ENCODE assay signal across 7 cellular contexts in genomic region chr10:48551796-48552591, GRCh38. TPM values are rescaled to one million over a fixed set of nuclear protein-coding genes. Genes with fewer than 3 reads are reported as not detected.
DNase-seq lines count a peak whose midpoint lies in the region; ATAC-seq and TF ChIP-seq lines count a peak whose summit lies in the region.

No MANE protein-coding gene starts in this region.

- no peak for TF ChIP-seq POLR2A in right lobe of liver (IDR thresholded peaks at IDR 0.05)
- no peak for TF ChIP-seq POLR2A in upper lobe of left lung (IDR thresholded peaks at IDR 0.05)

- H3K4me1 ChIP-seq in PC-9 (replicated peaks; ENCODE audit: insufficient read depth), result no peaks in the 10 kb centered on the region
- no peaks in the 10 kb centered on the region for H3K4me1 ChIP-seq in right lobe of liver
- H3K4me1 ChIP-seq in upper lobe of left lung, result no peaks in the 10 kb centered on the region

- POLR2A ChIA-PET in PC-9 (lab: Charles Lee; ENCODE audit: unreplicated experiment), result no interaction called here

- H3K79me2 ChIP-seq in PC-9 (ENCODE audit: low read depth), result no peaks in the 10 kb centered on the region

- H3K9me2 ChIP-seq in PC-9 (ENCODE audit: insufficient read depth), result no peaks in the 10 kb centered on the region

- no peak overlapping the region for H3K4me2 ChIP-seq in PC-9

- H3K9me3 ChIP-seq in PC-9 (ENCODE audit: insufficient read depth, low read depth) (no peaks in the 10 kb centered on the region), right lobe of liver (no peaks in the 10 kb centered on the region), upper lobe of left lung (no peaks in the 10 kb centered on the region)

- peaks cover 66% of the 10 kb centered on the region for H3K36me3 Mint-ChIP-seq in dendritic cell treated with granulocyte-macrophage colony-stimulating factor and Interleukin-4, amounts not matched to agents 40 ng/mL and 50 ng/mL, for 4 days (ENCODE audit: low read depth)

- peaks cover 29% of the 10 kb centered on the region for H3K4me1 Mint-ChIP-seq in dendritic cell treated with granulocyte-macrophage colony-stimulating factor and Interleukin-4, amounts not matched to agents 40 ng/mL and 50 ng/mL, for 4 days (ENCODE audit: low read depth)

- H4K20me1 ChIP-seq in PC-9 (ENCODE audit: insufficient read depth), result no peaks in the 10 kb centered on the region

- CTCF ChIA-PET in PC-9 (lab: Charles Lee), result interaction anchor here (0.6 to 3.0 kb wide), 5 partner anchors 28 to 975 kb away, joined by 3 to 14 read pairs (median 4); no protein-coding TSS in a partner anchor

- 11% methylated on average over 4 of the region's 7 CpGs for whole genome bisulfite sequencing in right lobe of liver (ENCODE audit: insufficient coverage, low coverage, low lambda C conversion rate, missing lambda C conversion rate)
- 39% methylated on average over 6 to 7 of the region's 7 CpGs for WGBS in upper lobe of left lung, 2 donors

- H3K27me3 Mint-ChIP-seq in dendritic cell treated with granulocyte-macrophage colony-stimulating factor and Interleukin-4, amounts not matched to agents 40 ng/mL and 50 ng/mL, for 4 days, result peaks cover 10% of the 10 kb centered on the region

- H3K4me3 Mint-ChIP-seq in dendritic cell treated with granulocyte-macrophage colony-stimulating factor and Interleukin-4, amounts not matched to agents 40 ng/mL and 50 ng/mL, for 4 days, result no peak overlapping the region

- H3K9me3 Mint-ChIP-seq in dendritic cell treated with granulocyte-macrophage colony-stimulating factor and Interleukin-4, amounts not matched to agents 40 ng/mL and 50 ng/mL, for 4 days, result no peaks in the 10 kb centered on the region

- peak; percentile 89 for TF ChIP-seq CTCF in PC-9 (conservative IDR thresholded peaks at IDR 0.05)
- TF ChIP-seq CTCF in right lobe of liver (IDR thresholded peaks at IDR 0.05), result peak; percentile 58 to 71 (median 62)
- peak in 5 of 6 experiments; percentile 44 to 58 (median 53) for TF ChIP-seq CTCF in upper lobe of left lung (IDR thresholded peaks at IDR 0.05)

- DNase-seq in EL (peak; percentile 54), HuH-7 (ENCODE audit: low spot score) (peak; percentile 32), PC-9 (peak in 1 of 2 experiments; percentile 47), right lobe of liver (no peak), upper lobe of left lung (no peak), NCI-H187 (lab: John Stamatoyannopoulos, UW) (no peak)

- H3K36me3 ChIP-seq in PC-9 (ENCODE audit: low read depth), result no peaks in the 10 kb centered on the region
- no peaks in the 10 kb centered on the region for H3K36me3 ChIP-seq in right lobe of liver
- H3K36me3 ChIP-seq in upper lobe of left lung, result no peaks in the 10 kb centered on the region

- TF ChIP-seq EP300 in upper lobe of left lung (IDR thresholded peaks at IDR 0.05), result no peak

- H3K27ac Mint-ChIP-seq in dendritic cell treated with granulocyte-macrophage colony-stimulating factor and Interleukin-4, amounts not matched to agents 40 ng/mL and 50 ng/mL, for 4 days, result peak overlapping the region; percentile 47

- H2AFZ ChIP-seq in PC-9, result no peak overlapping the region

- H3K4me3 ChIP-seq in PC-9 (no peak overlapping the region), right lobe of liver (no peak overlapping the region), upper lobe of left lung (no peak overlapping the region)

- no TSS peak for BruUV-seq in PC-9 (replicated peaks; lab: Mats Ljungman, UMichigan)

- H3F3A ChIP-seq in PC-9 (ENCODE audit: insufficient read depth, low read depth), result no peaks in the 10 kb centered on the region

- ATAC-seq in right lobe of liver (peak; percentile 50 to 83 (median 70)), upper lobe of left lung (ENCODE audit: low FRiP score in 2 of 2) (peak in 1 of 2 donors; percentile 72)

- H3K27me3 ChIP-seq in PC-9 (ENCODE audit: insufficient read depth, low read depth) (no peaks in the 10 kb centered on the region), right lobe of liver (no peaks in the 10 kb centered on the region), upper lobe of left lung (no peaks in the 10 kb centered on the region)

- H3K27ac ChIP-seq in PC-9 (no peak overlapping the region), right lobe of liver (no peak overlapping the region), upper lobe of left lung (no peak overlapping the region)

- intact Hi-C loops in PC-9 (cut with micrococcal nuclease; ENCODE audit: unreplicated experiment) (loop anchor here (1.0 to 2.0 kb wide), 2 partner anchors 104 to 189 kb away; no protein-coding TSS in a partner anchor), right lobe of liver (cut with DNase I) (loop anchor here (10.0 kb wide), 1 partner anchor 103 kb away; no protein-coding TSS in a partner anchor)
- intact Hi-C loops in dendritic cell treated with granulocyte-macrophage colony-stimulating factor and Interleukin-4, amounts not matched to agents 40 ng/mL and 50 ng/mL, for 4 days (cut with micrococcal nuclease), result loop anchor here (1.0 to 5.0 kb wide), 3 partner anchors 53 to 190 kb away; partner anchors contain the start of gene ARHGAP22

RNA-seq across cellular contexts. Expression of gene ARHGAP22, which starts 52.9 kb away (rescaled TPM):
- total RNA-seq in PC-9 (2021) (3.2 and 4.0 TPM in 2 replicates), right lobe of liver (1 to 10 TPM in 1 of 6 experiments, under 1 TPM in 5; 0.22 to 3.6 (median 0.64) TPM), upper lobe of left lung (10 to 100 TPM in 1 of 6 donors, 1 to 10 TPM in 5; 1.4 to 25.1 (median 7.1) TPM)

Comparison
In these comparisons a context has a peak if more than half of its experiments do, and no peak if none do; other contexts are left out.
1. DNase-seq: peak in EL (single experiment) and HuH-7 (single experiment); none in right lobe of liver (0 of 3), upper lobe of left lung (0 of 2) and NCI-H187 (0 of 2).
2. Peak in every context shown above with its lines, with median percentiles within 50 percentile points of each other: CTCF ChIP-seq.